11 cellular contexts compared by ENCODE assay signal in the genomic region with DNA sequence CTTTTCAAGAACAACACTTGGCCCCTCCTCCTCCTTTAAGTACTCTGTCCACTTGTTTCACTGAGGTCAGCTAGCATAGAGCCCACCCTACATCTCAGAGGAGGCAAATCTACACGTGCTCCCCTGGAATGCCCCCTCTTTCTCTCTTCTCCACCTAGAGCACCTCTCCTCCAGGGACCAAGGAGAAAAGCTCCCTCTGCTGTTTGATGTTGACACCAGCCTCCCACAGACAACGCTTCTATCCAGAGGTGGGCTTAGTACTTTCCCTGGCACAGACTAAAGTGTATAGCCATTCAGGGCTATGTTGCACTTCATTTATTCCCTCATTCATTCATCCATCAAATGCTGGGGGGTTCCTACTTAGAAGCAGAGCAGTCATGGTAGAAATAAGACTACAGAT.
DNase-seq lines count a peak whose midpoint lies in the region; ATAC-seq and TF ChIP-seq lines count a peak whose summit lies in the region.
"Had no signal": no experiment of that assay in that cellular context is flagged by ENCODE, and none has a peak within 500 bp of the region (broad histone marks: within the 10 kb centered on the region; RNA-seq: fewer than 3 reads in every experiment).

No MANE protein-coding gene starts in this region.

- TF ChIP-seq CTCF in GM06990 (IDR thresholded peaks at IDR 0.05; ENCODE audit: insufficient read depth, low read length, poor library complexity, severe bottlenecking) (peak; percentile 34), WERI-Rb-1 (IDR thresholded peaks at IDR 0.05; ENCODE audit: low read depth, low read length) (peak; percentile 51)

- no peaks in the 10 kb centered on the region for H3K36me3 ChIP-seq in GM06990 (ENCODE audit: control insufficient read depth, insufficient read depth, low read length)
- H3K36me3 ChIP-seq in WERI-Rb-1: no peaks in the 10 kb centered on the region

- H3K27ac ChIP-seq in WERI-Rb-1: no peak overlapping the region

- no peak for ATAC-seq in GM21447 (IDR thresholded peaks at IDR 0.05; ENCODE audit: unreplicated experiment)
- ATAC-seq: activated T-cell treated with anti-CD3 and anti-CD28 coated beads, Interleukin-2, amount 50 U/mL, for 4 hours; mucosa of descending colon; Right ventricle myocardium inferior had no signal

- H3K9me3 ChIP-seq in WERI-Rb-1 (ENCODE audit: severe bottlenecking): no peaks in the 10 kb centered on the region
- H3K9me3 ChIP-seq: mucosa of descending colon had no signal

- H3K4me3 ChIP-seq in GM06990 (replicated peaks; ENCODE audit: low read depth, low read length): no peak overlapping the region
- H3K4me3 ChIP-seq in WERI-Rb-1 (ENCODE audit: low read depth, low read length): no peak overlapping the region
- H3K4me3 ChIP-seq: mucosa of descending colon had no signal

- no peaks in the 10 kb centered on the region for H3K27me3 ChIP-seq in GM06990 (replicated peaks; ENCODE audit: control insufficient read depth, insufficient read depth, low read length)
- no peaks in the 10 kb centered on the region for H3K27me3 ChIP-seq in WERI-Rb-1 (ENCODE audit: insufficient read depth, low read depth, severe bottlenecking)

- DNase-seq in GM06990 (ENCODE audit: extremely low read depth, insufficient read length): no peak
- DNase-seq in HT-29 (ENCODE audit: low spot score): peak; percentile 12
- no peak for DNase-seq in WERI-Rb-1
- peak; percentile 57 for DNase-seq in iPS-NIHi7 (ENCODE audit: extremely low spot score)
- DNase-seq in putamen (ENCODE audit: low spot score): no peak
- DNase-seq in GM19240 (ENCODE audit: insufficient read length, low spot score): no peak
- DNase-seq: activated T-cell treated with anti-CD3 and anti-CD28 coated beads, Interleukin-2, amount 50 U/mL, for 4 hours; aorta; mucosa of descending colon had no signal

Comparison
In these comparisons a context has a peak if more than half of its experiments do, and no peak if none do; other contexts are left out.
1. DNase-seq: peak in HT-29 (single experiment) and iPS-NIHi7 (single experiment); none in GM06990 (single experiment), WERI-Rb-1 (single experiment), putamen (single experiment) and GM19240 (single experiment).